2 cellular contexts compared by ENCODE assay signal in the genomic region with DNA sequence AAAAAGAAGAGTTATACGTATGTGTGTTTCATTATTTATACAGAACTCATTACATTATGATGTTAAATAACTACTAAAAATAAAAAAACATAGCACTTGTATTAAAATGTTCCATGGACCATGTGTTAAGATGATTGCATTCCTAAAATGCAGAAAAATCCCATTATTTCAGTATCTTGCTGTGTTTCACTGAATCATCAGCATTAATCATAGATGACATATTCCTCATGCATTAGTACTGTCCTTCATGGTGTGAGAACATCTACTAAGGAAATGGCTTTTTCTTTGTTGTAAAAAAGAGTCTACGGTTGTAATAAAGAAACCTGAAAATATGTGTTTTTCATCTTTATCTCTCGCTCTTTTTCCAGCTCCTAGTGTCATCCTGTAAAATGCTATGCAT.
A peak's percentile ranks its signal among the peaks of the same experiment; 100 is the strongest.
TF ChIP-seq lines count a peak whose summit lies in the region.

No MANE protein-coding gene starts in this region.

TF ChIP-seq in SK-N-SH treated with all-trans-retinoic acid at 6 μM for 48 hours, 23 proteins besides CTCF, POLR2A, EP300 and RAD21:
- TF ChIP-seq ISL1 (CRISPR knock-in tag; IDR thresholded peaks at IDR 0.05) (peak; percentile 82), SNAI2 (CRISPR knock-in tag; IDR thresholded peaks at IDR 0.05) (no peak), TOX (CRISPR knock-in tag; IDR thresholded peaks at IDR 0.05; ENCODE audit: borderline replicate concordance) (no peak), ZC3H10 (CRISPR knock-in tag; IDR thresholded peaks at IDR 0.05) (no peak)
- TF ChIP-seq, protein P1, sequence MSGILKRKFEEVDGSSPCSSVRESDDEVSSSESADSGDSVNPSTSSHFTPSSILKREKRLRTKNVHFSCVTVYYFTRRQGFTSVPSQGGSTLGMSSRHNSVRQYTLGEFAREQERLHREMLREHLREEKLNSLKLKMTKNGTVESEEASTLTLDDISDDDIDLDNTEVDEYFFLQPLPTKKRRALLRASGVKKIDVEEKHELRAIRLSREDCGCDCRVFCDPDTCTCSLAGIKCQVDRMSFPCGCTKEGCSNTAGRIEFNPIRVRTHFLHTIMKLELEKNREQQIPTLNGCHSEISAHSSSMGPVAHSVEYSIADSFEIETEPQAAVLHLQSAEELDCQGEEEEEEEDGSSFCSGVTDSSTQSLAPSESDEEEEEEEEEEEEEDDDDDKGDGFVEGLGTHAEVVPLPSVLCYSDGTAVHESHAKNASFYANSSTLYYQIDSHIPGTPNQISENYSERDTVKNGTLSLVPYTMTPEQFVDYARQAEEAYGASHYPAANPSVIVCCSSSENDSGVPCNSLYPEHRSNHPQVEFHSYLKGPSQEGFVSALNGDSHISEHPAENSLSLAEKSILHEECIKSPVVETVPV (CRISPR knock-in tag; IDR thresholded peaks at IDR 0.05), result no peak
- TF ChIP-seq, protein P2, sequence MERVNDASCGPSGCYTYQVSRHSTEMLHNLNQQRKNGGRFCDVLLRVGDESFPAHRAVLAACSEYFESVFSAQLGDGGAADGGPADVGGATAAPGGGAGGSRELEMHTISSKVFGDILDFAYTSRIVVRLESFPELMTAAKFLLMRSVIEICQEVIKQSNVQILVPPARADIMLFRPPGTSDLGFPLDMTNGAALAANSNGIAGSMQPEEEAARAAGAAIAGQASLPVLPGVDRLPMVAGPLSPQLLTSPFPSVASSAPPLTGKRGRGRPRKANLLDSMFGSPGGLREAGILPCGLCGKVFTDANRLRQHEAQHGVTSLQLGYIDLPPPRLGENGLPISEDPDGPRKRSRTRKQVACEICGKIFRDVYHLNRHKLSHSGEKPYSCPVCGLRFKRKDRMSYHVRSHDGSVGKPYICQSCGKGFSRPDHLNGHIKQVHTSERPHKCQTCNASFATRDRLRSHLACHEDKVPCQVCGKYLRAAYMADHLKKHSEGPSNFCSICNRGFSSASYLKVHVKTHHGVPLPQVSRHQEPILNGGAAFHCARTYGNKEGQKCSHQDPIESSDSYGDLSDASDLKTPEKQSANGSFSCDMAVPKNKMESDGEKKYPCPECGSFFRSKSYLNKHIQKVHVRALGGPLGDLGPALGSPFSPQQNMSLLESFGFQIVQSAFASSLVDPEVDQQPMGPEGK (CRISPR knock-in tag; IDR thresholded peaks at IDR 0.05; ENCODE audit: borderline replicate concordance), result no peak

TF ChIP-seq in SK-N-SH, 30 proteins besides CTCF, POLR2A, EP300 and RAD21:
- TF ChIP-seq, protein P3, sequence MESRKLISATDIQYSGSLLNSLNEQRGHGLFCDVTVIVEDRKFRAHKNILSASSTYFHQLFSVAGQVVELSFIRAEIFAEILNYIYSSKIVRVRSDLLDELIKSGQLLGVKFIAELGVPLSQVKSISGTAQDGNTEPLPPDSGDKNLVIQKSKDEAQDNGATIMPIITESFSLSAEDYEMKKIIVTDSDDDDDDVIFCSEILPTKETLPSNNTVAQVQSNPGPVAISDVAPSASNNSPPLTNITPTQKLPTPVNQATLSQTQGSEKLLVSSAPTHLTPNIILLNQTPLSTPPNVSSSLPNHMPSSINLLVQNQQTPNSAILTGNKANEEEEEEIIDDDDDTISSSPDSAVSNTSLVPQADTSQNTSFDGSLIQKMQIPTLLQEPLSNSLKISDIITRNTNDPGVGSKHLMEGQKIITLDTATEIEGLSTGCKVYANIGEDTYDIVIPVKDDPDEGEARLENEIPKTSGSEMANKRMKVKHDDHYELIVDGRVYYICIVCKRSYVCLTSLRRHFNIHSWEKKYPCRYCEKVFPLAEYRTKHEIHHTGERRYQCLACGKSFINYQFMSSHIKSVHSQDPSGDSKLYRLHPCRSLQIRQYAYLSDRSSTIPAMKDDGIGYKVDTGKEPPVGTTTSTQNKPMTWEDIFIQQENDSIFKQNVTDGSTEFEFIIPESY (IDR thresholded peaks at IDR 0.05; ENCODE audit: borderline replicate concordance, low read depth), result no peak
- TF ChIP-seq EZH2phosphoT487 (IDR thresholded peaks at IDR 0.05; ENCODE audit: borderline replicate concordance, low read depth) (no peak), MXI1 (IDR thresholded peaks at IDR 0.05; ENCODE audit: low read depth, low read length) (no peak), FOXJ3 (CRISPR knock-in tag; IDR thresholded peaks at IDR 0.05) (no peak), RFX5 (IDR thresholded peaks at IDR 0.05; ENCODE audit: low read length) (no peak), FOSL2 (IDR thresholded peaks at IDR 0.05; ENCODE audit: borderline replicate concordance, low read depth) (no peak), TAF1 (IDR thresholded peaks at IDR 0.05; ENCODE audit: borderline replicate concordance, low read depth, low read length) (no peak), SIN3A (IDR thresholded peaks at IDR 0.05; ENCODE audit: borderline replicate concordance, low read depth, low read length) (no peak), FOXM1 (IDR thresholded peaks at IDR 0.05; ENCODE audit: low read depth) (no peak), JUND (IDR thresholded peaks at IDR 0.05) (no peak), ELF1 (IDR thresholded peaks at IDR 0.05) (no peak), NFIC (IDR thresholded peaks at IDR 0.05; ENCODE audit: borderline replicate concordance) (no peak), MEF2A (IDR thresholded peaks at IDR 0.05; ENCODE audit: borderline replicate concordance, low read depth) (no peak), RCOR1 (IDR thresholded peaks at IDR 0.05; ENCODE audit: low read length) (no peak), TCF12 (IDR thresholded peaks at IDR 0.05) (no peak), TEAD4 (IDR thresholded peaks at IDR 0.05; ENCODE audit: borderline replicate concordance, insufficient read depth) (no peak)
- TF ChIP-seq, protein P4, sequence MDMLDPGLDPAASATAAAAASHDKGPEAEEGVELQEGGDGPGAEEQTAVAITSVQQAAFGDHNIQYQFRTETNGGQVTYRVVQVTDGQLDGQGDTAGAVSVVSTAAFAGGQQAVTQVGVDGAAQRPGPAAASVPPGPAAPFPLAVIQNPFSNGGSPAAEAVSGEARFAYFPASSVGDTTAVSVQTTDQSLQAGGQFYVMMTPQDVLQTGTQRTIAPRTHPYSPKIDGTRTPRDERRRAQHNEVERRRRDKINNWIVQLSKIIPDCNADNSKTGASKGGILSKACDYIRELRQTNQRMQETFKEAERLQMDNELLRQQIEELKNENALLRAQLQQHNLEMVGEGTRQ (IDR thresholded peaks at IDR 0.05; ENCODE audit: borderline replicate concordance, low read depth, low read length), result no peak
- TF ChIP-seq, protein P5, sequence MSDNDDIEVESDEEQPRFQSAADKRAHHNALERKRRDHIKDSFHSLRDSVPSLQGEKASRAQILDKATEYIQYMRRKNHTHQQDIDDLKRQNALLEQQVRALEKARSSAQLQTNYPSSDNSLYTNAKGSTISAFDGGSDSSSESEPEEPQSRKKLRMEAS (IDR thresholded peaks at IDR 0.05; ENCODE audit: low read depth), result no peak
